Comparison of ENCODE assay signal across 1 cellular context in genomic region chr3:13009132-13009945, GRCh38.
TF ChIP-seq lines count a peak whose summit lies in the region.

No MANE protein-coding gene starts in this region.

TF ChIP-seq in GM12878, 131 proteins besides CTCF, POLR2A, EP300 and RAD21 (continued from another document and continues in another):
- TF ChIP-seq CUX1 (IDR thresholded peaks at IDR 0.05; ENCODE audit: insufficient replicate concordance, low read depth, low read length) (no peak), SMARCA5 (IDR thresholded peaks at IDR 0.05) (peak; percentile 94), ZNF274 (IDR thresholded peaks at IDR 0.05; ENCODE audit: insufficient read depth, insufficient read length) (no peak), NFYA (IDR thresholded peaks at IDR 0.05; ENCODE audit: borderline replicate concordance, low read depth, low read length) (no peak), MEF2B (IDR thresholded peaks at IDR 0.05; ENCODE audit: partially characterized antibody, poor library complexity, severe bottlenecking) (peak; percentile 38), MAX (IDR thresholded peaks at IDR 0.05; ENCODE audit: low read depth, low read length) (no peak), PBX3 (IDR thresholded peaks at IDR 0.05; ENCODE audit: insufficient replicate concordance, low read depth, low read length) (no peak), SIN3A (IDR thresholded peaks at IDR 0.05; ENCODE audit: low read depth, low read length) (no peak), NKRF (conservative IDR thresholded peaks at IDR 0.05) (0 out of 2 replicates have a peak, but pooled peaks have one; percentile 16), SREBF2 (IDR thresholded peaks at IDR 0.05; ENCODE audit: low read length) (no peak), STAT3 (IDR thresholded peaks at IDR 0.05; ENCODE audit: low read depth, low read length) (no peak), BMI1 (IDR thresholded peaks at IDR 0.05; ENCODE audit: borderline replicate concordance) (0 out of 2 replicates have a peak, but pooled peaks have one; percentile 24), CHD1 (IDR thresholded peaks at IDR 0.05; ENCODE audit: low read depth, low read length) (no peak), DPF2 (IDR thresholded peaks at IDR 0.05) (peak; percentile 71), BHLHE40 (IDR thresholded peaks at IDR 0.05; ENCODE audit: borderline replicate concordance in 1 of 2, low read depth in 2 of 2, low read length in 1 of 2) (peak; percentile 32 to 58; a peak in 1 of 4 replicates), IKZF1 (conservative IDR thresholded peaks at IDR 0.05) (peak; percentile 92), MLLT1 (IDR thresholded peaks at IDR 0.05) (peak; percentile 79), SRF (IDR thresholded peaks at IDR 0.05; ENCODE audit: low read depth in 2 of 2, low read length in 2 of 2) (no peak), SUPT20H (IDR thresholded peaks at IDR 0.05; ENCODE audit: borderline replicate concordance, control insufficient read depth, low read depth, low read length) (no peak), TCF12 (IDR thresholded peaks at IDR 0.05; ENCODE audit: low read depth, low read length) (peak; percentile 77; the same call in 1 of the 2 replicates), BRCA1 (IDR thresholded peaks at IDR 0.05; ENCODE audit: low read depth, low read length) (no peak), ZZZ3 (IDR thresholded peaks at IDR 0.05; ENCODE audit: control insufficient read depth, insufficient read length, low read depth) (no peak), GATAD2B (conservative IDR thresholded peaks at IDR 0.05; ENCODE audit: low read depth) (peak; percentile 94), IKZF2 (IDR thresholded peaks at IDR 0.05) (peak; percentile 87 to 89), PKNOX1 (IDR thresholded peaks at IDR 0.05) (peak; percentile 34; the same call in 1 of the 2 replicates), CREB1 (IDR thresholded peaks at IDR 0.05; ENCODE audit: low read depth) (no peak), ATF7 (IDR thresholded peaks at IDR 0.05; ENCODE audit: low read depth) (peak; percentile 64), ZSCAN29 (IDR thresholded peaks at IDR 0.05) (no peak), ATF2 (IDR thresholded peaks at IDR 0.05; ENCODE audit: low read length) (no peak), REST (IDR thresholded peaks at IDR 0.05; ENCODE audit: low read depth, low read length) (no peak), RAD51 (IDR thresholded peaks at IDR 0.05) (no peak), CHD2 (IDR thresholded peaks at IDR 0.05; ENCODE audit: borderline replicate concordance, low read depth, low read length) (no peak), PAX8 (IDR thresholded peaks at IDR 0.05) (no peak), MEF2A (IDR thresholded peaks at IDR 0.05; ENCODE audit: insufficient read depth, low read depth, low read length) (no peak), HSF1 (IDR thresholded peaks at IDR 0.05; ENCODE audit: low read depth, low read length) (no peak), KDM1A (IDR thresholded peaks at IDR 0.05; ENCODE audit: borderline replicate concordance) (no peak), JUNB (IDR thresholded peaks at IDR 0.05) (no peak), RELB (IDR thresholded peaks at IDR 0.05; ENCODE audit: low read depth) (peak; percentile 88), USF2 (IDR thresholded peaks at IDR 0.05; ENCODE audit: borderline replicate concordance, low read depth, low read length) (no peak), ASH2L (IDR thresholded peaks at IDR 0.05; ENCODE audit: borderline replicate concordance, low read depth) (no peak)
